1 cellular context compared by ENCODE assay signal in the genomic region with DNA sequence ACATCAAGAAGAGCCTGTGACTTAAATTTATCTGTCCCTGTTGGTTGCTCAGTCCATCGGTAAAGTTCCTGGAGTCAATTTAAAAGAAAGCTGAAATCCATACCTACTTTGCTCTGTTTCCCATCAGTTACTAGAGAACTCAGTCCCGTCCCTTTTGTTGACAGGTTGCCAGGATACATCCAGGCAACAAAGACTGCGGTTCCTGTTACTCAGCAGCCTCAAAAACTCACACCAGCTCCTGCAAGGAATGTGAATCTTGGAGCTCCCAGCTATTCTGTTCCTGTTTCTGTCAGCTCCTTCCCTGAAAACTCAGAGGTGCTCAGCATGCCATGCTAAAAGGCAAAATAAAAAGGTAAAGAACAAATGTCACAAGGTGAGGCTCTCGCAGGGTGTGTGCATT.
TF ChIP-seq lines count a peak whose summit lies in the region.

Gene ZNF474 (plus strand): TSS at position 215 of the 400 bp plus-strand sequence. CDS start 22,445 bp downstream, outside the sequence.

TF ChIP-seq in K562, 482 proteins besides CTCF, POLR2A, EP300 and RAD21 (continued from another document):
- TF ChIP-seq POLR3G (IDR thresholded peaks at IDR 0.05; ENCODE audit: extremely low read depth, insufficient read length, insufficient replicate concordance) (no peak), ZNF778 (CRISPR knock-in tag; IDR thresholded peaks at IDR 0.05) (no peak), ZNF445 (CRISPR knock-in tag; IDR thresholded peaks at IDR 0.05; ENCODE audit: low read depth) (no peak), RAD51 (IDR thresholded peaks at IDR 0.05; ENCODE audit: borderline replicate concordance, low read depth) (no peak), TRIM24 (IDR thresholded peaks at IDR 0.05) (no peak)
